In the genomic region with DNA sequence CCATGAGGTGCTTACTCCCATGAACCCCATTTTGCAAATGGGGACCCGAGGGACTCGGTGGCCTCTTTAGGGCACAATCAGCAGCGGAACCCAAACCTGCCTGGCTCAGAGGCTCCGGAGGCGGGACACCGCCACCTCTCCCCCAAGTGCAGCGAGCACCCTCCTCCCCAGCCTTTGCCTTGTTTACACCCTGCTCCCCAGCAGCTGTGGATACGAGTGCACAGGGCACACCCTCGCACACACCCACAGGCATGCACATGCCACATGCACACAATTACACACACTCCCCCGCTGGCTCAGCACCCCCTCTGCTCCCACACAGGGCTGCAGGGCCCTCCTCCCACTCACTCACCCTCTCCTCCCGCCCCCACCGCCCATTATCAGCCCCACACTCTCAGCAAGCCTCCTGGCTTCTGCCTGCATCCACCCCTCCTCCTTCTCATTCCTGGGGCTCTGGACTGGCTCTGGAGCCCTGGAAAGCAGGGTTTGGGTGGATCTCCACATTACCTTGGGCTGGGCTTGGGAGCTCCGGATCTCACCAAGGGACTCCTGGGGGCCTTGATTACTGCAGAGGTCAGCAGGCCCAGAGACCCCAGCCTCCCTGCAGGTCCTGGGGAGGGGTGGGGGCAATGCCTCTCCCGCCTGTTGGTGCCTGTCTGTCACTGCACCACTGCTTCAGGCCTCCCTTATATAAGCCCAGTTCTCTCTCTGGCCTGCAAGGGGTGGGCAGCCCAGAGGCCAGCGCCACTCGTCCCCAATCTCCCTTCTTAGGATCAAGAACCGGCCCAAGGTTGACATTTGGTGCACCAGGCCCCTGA, we compare ENCODE assay signal across 1 cellular context.
TF ChIP-seq lines count a peak whose summit lies in the region.

No MANE protein-coding gene starts in this region.

TF ChIP-seq in HepG2, 621 proteins besides CTCF, POLR2A, EP300 and RAD21 (continued from another document and continues in another):
- TF ChIP-seq SP1 (IDR thresholded peaks at IDR 0.05): no peak
- TF ChIP-seq SP1 (CRISPR knock-in tag; IDR thresholded peaks at IDR 0.05): peak; percentile 31; the same call in 1 of the 2 replicates
- no peak for TF ChIP-seq ZNF879 (CRISPR knock-in tag; IDR thresholded peaks at IDR 0.05)
- no peak for TF ChIP-seq ZNF329 (CRISPR knock-in tag; IDR thresholded peaks at IDR 0.05; ENCODE audit: low read depth)
- TF ChIP-seq ZNF484 (CRISPR knock-in tag; IDR thresholded peaks at IDR 0.05; ENCODE audit: borderline replicate concordance, low read depth): no peak
- no peak for TF ChIP-seq ZFP36L2 (CRISPR knock-in tag; IDR thresholded peaks at IDR 0.05)
- no peak for TF ChIP-seq JUND (CRISPR knock-in tag; IDR thresholded peaks at IDR 0.05)
- TF ChIP-seq ZSCAN22 (CRISPR knock-in tag; IDR thresholded peaks at IDR 0.05): no peak
- no peak for TF ChIP-seq MAFF (IDR thresholded peaks at IDR 0.05; ENCODE audit: low read depth, low read length)
- TF ChIP-seq HNRNPUL1 (IDR thresholded peaks at IDR 0.05; ENCODE audit: low read depth, low read length): no peak
- TF ChIP-seq ZSCAN30 (CRISPR knock-in tag; IDR thresholded peaks at IDR 0.05): no peak
- no peak for TF ChIP-seq CHD2 (IDR thresholded peaks at IDR 0.05; ENCODE audit: low read depth, low read length)
- no peak for TF ChIP-seq KDM5A (IDR thresholded peaks at IDR 0.05; ENCODE audit: borderline replicate concordance, low read length)
- TF ChIP-seq ZNF234 (CRISPR knock-in tag; conservative IDR thresholded peaks at IDR 0.05): no peak
- TF ChIP-seq, protein P1, sequence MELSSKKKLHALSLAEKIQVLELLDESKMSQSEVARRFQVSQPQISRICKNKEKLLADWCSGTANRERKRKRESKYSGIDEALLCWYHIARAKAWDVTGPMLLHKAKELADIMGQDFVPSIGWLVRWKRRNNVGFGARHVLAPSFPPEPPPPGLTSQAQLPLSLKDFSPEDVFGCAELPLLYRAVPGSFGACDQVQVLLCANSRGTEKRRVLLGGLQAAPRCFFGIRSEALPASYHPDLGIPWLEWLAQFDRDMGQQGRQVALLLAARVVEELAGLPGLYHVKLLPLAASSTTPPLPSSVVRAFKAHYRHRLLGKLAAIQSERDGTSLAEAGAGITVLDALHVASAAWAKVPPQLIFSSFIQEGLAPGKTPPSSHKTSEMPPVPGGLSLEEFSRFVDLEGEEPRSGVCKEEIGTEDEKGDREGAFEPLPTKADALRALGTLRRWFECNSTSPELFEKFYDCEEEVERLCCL (CRISPR knock-in tag; IDR thresholded peaks at IDR 0.05; ENCODE audit: borderline replicate concordance): no peak
- TF ChIP-seq ZC3H13 (CRISPR knock-in tag; IDR thresholded peaks at IDR 0.05): no peak
- TF ChIP-seq KLF16 (CRISPR knock-in tag; IDR thresholded peaks at IDR 0.05): no peak
- no peak for TF ChIP-seq ARNTL (CRISPR knock-in tag; IDR thresholded peaks at IDR 0.05)
- TF ChIP-seq, protein P2, sequence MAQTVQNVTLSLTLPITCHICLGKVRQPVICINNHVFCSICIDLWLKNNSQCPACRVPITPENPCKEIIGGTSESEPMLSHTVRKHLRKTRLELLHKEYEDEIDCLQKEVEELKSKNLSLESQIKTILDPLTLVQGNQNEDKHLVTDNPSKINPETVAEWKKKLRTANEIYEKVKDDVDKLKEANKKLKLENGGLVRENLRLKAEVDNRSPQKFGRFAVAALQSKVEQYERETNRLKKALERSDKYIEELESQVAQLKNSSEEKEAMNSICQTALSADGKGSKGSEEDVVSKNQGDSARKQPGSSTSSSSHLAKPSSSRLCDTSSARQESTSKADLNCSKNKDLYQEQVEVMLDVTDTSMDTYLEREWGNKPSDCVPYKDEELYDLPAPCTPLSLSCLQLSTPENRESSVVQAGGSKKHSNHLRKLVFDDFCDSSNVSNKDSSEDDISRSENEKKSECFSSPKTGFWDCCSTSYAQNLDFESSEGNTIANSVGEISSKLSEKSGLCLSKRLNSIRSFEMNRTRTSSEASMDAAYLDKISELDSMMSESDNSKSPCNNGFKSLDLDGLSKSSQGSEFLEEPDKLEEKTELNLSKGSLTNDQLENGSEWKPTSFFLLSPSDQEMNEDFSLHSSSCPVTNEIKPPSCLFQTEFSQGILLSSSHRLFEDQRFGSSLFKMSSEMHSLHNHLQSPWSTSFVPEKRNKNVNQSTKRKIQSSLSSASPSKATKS (CRISPR knock-in tag; IDR thresholded peaks at IDR 0.05): no peak
- TF ChIP-seq, protein P3, sequence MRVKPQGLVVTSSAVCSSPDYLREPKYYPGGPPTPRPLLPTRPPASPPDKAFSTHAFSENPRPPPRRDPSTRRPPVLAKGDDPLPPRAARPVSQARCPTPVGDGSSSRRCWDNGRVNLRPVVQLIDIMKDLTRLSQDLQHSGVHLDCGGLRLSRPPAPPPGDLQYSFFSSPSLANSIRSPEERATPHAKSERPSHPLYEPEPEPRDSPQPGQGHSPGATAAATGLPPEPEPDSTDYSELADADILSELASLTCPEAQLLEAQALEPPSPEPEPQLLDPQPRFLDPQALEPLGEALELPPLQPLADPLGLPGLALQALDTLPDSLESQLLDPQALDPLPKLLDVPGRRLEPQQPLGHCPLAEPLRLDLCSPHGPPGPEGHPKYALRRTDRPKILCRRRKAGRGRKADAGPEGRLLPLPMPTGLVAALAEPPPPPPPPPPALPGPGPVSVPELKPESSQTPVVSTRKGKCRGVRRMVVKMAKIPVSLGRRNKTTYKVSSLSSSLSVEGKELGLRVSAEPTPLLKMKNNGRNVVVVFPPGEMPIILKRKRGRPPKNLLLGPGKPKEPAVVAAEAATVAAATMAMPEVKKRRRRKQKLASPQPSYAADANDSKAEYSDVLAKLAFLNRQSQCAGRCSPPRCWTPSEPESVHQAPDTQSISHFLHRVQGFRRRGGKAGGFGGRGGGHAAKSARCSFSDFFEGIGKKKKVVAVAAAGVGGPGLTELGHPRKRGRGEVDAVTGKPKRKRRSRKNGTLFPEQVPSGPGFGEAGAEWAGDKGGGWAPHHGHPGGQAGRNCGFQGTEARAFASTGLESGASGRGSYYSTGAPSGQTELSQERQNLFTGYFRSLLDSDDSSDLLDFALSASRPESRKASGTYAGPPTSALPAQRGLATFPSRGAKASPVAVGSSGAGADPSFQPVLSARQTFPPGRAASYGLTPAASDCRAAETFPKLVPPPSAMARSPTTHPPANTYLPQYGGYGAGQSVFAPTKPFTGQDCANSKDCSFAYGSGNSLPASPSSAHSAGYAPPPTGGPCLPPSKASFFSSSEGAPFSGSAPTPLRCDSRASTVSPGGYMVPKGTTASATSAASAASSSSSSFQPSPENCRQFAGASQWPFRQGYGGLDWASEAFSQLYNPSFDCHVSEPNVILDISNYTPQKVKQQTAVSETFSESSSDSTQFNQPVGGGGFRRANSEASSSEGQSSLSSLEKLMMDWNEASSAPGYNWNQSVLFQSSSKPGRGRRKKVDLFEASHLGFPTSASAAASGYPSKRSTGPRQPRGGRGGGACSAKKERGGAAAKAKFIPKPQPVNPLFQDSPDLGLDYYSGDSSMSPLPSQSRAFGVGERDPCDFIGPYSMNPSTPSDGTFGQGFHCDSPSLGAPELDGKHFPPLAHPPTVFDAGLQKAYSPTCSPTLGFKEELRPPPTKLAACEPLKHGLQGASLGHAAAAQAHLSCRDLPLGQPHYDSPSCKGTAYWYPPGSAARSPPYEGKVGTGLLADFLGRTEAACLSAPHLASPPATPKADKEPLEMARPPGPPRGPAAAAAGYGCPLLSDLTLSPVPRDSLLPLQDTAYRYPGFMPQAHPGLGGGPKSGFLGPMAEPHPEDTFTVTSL (CRISPR knock-in tag; IDR thresholded peaks at IDR 0.05; ENCODE audit: borderline replicate concordance): no peak
- no peak; the same call in 2 of the 3 replicates for TF ChIP-seq MXI1 (IDR thresholded peaks at IDR 0.05; ENCODE audit: borderline replicate concordance, low read depth, low read length)
- no peak for TF ChIP-seq SRY (CRISPR knock-in tag; IDR thresholded peaks at IDR 0.05)
- TF ChIP-seq, protein P4, sequence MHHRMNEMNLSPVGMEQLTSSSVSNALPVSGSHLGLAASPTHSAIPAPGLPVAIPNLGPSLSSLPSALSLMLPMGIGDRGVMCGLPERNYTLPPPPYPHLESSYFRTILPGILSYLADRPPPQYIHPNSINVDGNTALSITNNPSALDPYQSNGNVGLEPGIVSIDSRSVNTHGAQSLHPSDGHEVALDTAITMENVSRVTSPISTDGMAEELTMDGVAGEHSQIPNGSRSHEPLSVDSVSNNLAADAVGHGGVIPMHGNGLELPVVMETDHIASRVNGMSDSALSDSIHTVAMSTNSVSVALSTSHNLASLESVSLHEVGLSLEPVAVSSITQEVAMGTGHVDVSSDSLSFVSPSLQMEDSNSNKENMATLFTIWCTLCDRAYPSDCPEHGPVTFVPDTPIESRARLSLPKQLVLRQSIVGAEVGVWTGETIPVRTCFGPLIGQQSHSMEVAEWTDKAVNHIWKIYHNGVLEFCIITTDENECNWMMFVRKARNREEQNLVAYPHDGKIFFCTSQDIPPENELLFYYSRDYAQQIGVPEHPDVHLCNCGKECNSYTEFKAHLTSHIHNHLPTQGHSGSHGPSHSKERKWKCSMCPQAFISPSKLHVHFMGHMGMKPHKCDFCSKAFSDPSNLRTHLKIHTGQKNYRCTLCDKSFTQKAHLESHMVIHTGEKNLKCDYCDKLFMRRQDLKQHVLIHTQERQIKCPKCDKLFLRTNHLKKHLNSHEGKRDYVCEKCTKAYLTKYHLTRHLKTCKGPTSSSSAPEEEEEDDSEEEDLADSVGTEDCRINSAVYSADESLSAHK (CRISPR knock-in tag; IDR thresholded peaks at IDR 0.05; ENCODE audit: borderline replicate concordance): no peak
- TF ChIP-seq ZFP62 (CRISPR knock-in tag; IDR thresholded peaks at IDR 0.05): no peak
- TF ChIP-seq MIER2 (CRISPR knock-in tag; IDR thresholded peaks at IDR 0.05): no peak
- TF ChIP-seq ZSCAN31 (CRISPR knock-in tag; IDR thresholded peaks at IDR 0.05; ENCODE audit: low read depth): peak; percentile 75
- no peak; the same call in none of the 2 replicates for TF ChIP-seq ZNF652 (CRISPR knock-in tag; IDR thresholded peaks at IDR 0.05; ENCODE audit: borderline replicate concordance, low read depth)
- TF ChIP-seq, protein P5, sequence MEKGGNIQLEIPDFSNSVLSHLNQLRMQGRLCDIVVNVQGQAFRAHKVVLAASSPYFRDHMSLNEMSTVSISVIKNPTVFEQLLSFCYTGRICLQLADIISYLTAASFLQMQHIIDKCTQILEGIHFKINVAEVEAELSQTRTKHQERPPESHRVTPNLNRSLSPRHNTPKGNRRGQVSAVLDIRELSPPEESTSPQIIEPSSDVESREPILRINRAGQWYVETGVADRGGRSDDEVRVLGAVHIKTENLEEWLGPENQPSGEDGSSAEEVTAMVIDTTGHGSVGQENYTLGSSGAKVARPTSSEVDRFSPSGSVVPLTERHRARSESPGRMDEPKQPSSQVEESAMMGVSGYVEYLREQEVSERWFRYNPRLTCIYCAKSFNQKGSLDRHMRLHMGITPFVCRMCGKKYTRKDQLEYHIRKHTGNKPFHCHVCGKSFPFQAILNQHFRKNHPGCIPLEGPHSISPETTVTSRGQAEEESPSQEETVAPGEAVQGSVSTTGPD (CRISPR knock-in tag; IDR thresholded peaks at IDR 0.05): no peak
- TF ChIP-seq HDAC6 (IDR thresholded peaks at IDR 0.05; ENCODE audit: low read depth, low read length): no peak
- TF ChIP-seq, protein P6, sequence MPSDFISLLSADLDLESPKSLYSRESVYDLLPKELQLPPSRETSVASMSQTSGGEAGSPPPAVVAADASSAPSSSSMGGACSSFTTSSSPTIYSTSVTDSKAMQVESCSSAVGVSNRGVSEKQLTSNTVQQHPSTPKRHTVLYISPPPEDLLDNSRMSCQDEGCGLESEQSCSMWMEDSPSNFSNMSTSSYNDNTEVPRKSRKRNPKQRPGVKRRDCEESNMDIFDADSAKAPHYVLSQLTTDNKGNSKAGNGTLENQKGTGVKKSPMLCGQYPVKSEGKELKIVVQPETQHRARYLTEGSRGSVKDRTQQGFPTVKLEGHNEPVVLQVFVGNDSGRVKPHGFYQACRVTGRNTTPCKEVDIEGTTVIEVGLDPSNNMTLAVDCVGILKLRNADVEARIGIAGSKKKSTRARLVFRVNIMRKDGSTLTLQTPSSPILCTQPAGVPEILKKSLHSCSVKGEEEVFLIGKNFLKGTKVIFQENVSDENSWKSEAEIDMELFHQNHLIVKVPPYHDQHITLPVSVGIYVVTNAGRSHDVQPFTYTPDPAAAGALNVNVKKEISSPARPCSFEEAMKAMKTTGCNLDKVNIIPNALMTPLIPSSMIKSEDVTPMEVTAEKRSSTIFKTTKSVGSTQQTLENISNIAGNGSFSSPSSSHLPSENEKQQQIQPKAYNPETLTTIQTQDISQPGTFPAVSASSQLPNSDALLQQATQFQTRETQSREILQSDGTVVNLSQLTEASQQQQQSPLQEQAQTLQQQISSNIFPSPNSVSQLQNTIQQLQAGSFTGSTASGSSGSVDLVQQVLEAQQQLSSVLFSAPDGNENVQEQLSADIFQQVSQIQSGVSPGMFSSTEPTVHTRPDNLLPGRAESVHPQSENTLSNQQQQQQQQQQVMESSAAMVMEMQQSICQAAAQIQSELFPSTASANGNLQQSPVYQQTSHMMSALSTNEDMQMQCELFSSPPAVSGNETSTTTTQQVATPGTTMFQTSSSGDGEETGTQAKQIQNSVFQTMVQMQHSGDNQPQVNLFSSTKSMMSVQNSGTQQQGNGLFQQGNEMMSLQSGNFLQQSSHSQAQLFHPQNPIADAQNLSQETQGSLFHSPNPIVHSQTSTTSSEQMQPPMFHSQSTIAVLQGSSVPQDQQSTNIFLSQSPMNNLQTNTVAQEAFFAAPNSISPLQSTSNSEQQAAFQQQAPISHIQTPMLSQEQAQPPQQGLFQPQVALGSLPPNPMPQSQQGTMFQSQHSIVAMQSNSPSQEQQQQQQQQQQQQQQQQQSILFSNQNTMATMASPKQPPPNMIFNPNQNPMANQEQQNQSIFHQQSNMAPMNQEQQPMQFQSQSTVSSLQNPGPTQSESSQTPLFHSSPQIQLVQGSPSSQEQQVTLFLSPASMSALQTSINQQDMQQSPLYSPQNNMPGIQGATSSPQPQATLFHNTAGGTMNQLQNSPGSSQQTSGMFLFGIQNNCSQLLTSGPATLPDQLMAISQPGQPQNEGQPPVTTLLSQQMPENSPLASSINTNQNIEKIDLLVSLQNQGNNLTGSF (CRISPR knock-in tag; IDR thresholded peaks at IDR 0.05): no peak
- TF ChIP-seq NPAS2 (CRISPR knock-in tag; IDR thresholded peaks at IDR 0.05; ENCODE audit: borderline replicate concordance): no peak
- TF ChIP-seq, protein P7, sequence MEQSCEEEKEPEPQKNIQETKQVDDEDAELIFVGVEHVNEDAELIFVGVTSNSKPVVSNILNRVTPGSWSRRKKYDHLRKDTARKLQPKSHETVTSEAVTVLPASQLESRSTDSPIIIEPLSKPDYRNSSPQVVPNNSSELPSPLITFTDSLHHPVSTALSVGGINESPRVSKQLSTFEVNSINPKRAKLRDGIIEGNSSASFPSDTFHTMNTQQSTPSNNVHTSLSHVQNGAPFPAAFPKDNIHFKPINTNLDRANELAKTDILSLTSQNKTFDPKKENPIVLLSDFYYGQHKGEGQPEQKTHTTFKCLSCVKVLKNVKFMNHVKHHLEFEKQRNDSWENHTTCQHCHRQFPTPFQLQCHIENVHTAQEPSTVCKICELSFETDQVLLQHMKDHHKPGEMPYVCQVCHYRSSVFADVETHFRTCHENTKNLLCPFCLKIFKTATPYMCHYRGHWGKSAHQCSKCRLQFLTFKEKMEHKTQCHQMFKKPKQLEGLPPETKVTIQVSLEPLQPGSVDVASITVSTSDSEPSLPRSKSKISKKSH (CRISPR knock-in tag; IDR thresholded peaks at IDR 0.05; ENCODE audit: borderline replicate concordance): no peak
- no peak for TF ChIP-seq SMYD3 (CRISPR knock-in tag; IDR thresholded peaks at IDR 0.05)
- TF ChIP-seq, protein P8, sequence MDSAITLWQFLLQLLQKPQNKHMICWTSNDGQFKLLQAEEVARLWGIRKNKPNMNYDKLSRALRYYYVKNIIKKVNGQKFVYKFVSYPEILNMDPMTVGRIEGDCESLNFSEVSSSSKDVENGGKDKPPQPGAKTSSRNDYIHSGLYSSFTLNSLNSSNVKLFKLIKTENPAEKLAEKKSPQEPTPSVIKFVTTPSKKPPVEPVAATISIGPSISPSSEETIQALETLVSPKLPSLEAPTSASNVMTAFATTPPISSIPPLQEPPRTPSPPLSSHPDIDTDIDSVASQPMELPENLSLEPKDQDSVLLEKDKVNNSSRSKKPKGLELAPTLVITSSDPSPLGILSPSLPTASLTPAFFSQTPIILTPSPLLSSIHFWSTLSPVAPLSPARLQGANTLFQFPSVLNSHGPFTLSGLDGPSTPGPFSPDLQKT (CRISPR knock-in tag; IDR thresholded peaks at IDR 0.05; ENCODE audit: borderline replicate concordance): no peak
- no peak for TF ChIP-seq CCDC6 (CRISPR knock-in tag; IDR thresholded peaks at IDR 0.05)
